19 cellular contexts compared by ENCODE assay signal in the genomic region with DNA sequence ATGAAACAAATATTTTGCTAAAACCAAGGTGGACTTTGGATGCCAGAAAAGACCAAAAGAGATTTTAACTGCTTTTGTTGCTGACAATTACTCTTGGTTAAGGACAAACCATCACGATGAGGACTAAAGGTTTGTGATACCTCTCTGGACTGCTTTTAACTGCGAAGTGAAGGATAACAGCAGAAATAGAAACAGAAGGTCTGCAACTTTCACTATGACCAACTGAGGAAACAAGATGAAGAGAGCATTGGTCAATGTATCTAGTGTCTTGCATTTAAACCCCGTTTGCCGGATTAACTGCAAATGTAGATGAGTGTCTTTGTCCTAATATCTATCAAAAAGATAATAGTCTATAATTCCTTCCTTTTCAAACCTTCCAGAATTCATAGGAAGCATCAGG.
DNase-seq lines count a peak whose midpoint lies in the region; ATAC-seq, FAIRE-seq and TF ChIP-seq lines count a peak whose summit lies in the region.
"Had no signal": no experiment of that assay in that cellular context is flagged by ENCODE, and none has a peak within 500 bp of the region (broad histone marks: within the 10 kb centered on the region; RNA-seq: fewer than 3 reads in every experiment).

No MANE protein-coding gene starts in this region.

- H3K4me2 ChIP-seq in OCI-LY1 (ENCODE audit: low read length) = no peak overlapping the region
- no peak overlapping the region for H3K4me2 ChIP-seq in HepG2 (ENCODE audit: low read depth, low read length)

- H3K27ac ChIP-seq in OCI-LY1 (ENCODE audit: low read depth, low read length, poor library complexity, severe bottlenecking) = no peak overlapping the region
- no peak overlapping the region for H3K27ac ChIP-seq in HepG2 (ENCODE audit: extremely low read length, insufficient read depth, low read length)

- no peak for FAIRE-seq in HepG2 (lab: Jason Lieb, UNC)
- FAIRE-seq: H54, K562 had no signal

- H3K9ac ChIP-seq in OCI-LY1 (ENCODE audit: low read length) = no peak overlapping the region
- H3K9ac ChIP-seq in HepG2 (ENCODE audit: insufficient read depth, low read depth, low read length) = no peak overlapping the region

- H3K36me3 ChIP-seq in OCI-LY1 (ENCODE audit: insufficient read depth, low read length) (no peaks in the 10 kb centered on the region), HepG2 (replicated peaks in 1 of 2; ENCODE audit: control insufficient read depth in 1 of 2, insufficient read depth in 2 of 2, low read length in 2 of 2) (no peaks in the 10 kb centered on the region)

- H3K79me2 ChIP-seq in OCI-LY1 (ENCODE audit: insufficient read depth, low read length) (no peaks in the 10 kb centered on the region), HepG2 (ENCODE audit: insufficient read depth, low read length) (no peaks in the 10 kb centered on the region)

- H3K9me2 ChIP-seq in OCI-LY1 (ENCODE audit: low read depth, low read length) = no peaks in the 10 kb centered on the region

- CTCF ChIA-PET in HepG2 (lab: Yijun Ruan, JAX; ENCODE audit: low intra/inter-chr PET ratio, low total read pairs) = no interaction called here

- H3K4me3 ChIP-seq in OCI-LY1 (ENCODE audit: low read depth, low read length, poor library complexity, severe bottlenecking) (no peak overlapping the region), HepG2 (replicated peaks in 1 of 3; ENCODE audit: insufficient read depth in 1 of 3, low read depth in 2 of 3, low read length in 3 of 3) (no peak overlapping the region)
- H3K4me3 ChIP-seq: K562 had no signal

- TF ChIP-seq CTCF in GM20000 (IDR thresholded peaks at IDR 0.05; ENCODE audit: extremely low read depth, missing control alignments) (no peak), OCI-LY1 (IDR thresholded peaks at IDR 0.05; ENCODE audit: low read length) (no peak), HepG2 (CRISPR knock-in tag; IDR thresholded peaks at IDR 0.05) (no peak)

- POLR2A ChIA-PET in HepG2 (lab: Yijun Ruan, JAX) = no interaction called here

- H4K20me1 ChIP-seq in OCI-LY1 (ENCODE audit: insufficient read depth, low read length) = no peaks in the 10 kb centered on the region
- H4K20me1 ChIP-seq in HepG2 (ENCODE audit: insufficient read depth, low read length) = no peaks in the 10 kb centered on the region

- H2AFZ ChIP-seq in OCI-LY1 (ENCODE audit: low read length) (peak overlapping the region; percentile 26; the same call in 1 of the 2 replicates), HepG2 (ENCODE audit: low read length) (no peak overlapping the region)

- peaks cover 10% of the 10 kb centered on the region for H3K4me1 ChIP-seq in OCI-LY1 (ENCODE audit: insufficient read depth, low read length, severe bottlenecking)
- no peaks in the 10 kb centered on the region for H3K4me1 ChIP-seq in HepG2 (ENCODE audit: insufficient read depth, low read length)
- H3K4me1 ChIP-seq: Caco-2 had no signal

- TF ChIP-seq RAD21 in HepG2 (CRISPR knock-in tag; IDR thresholded peaks at IDR 0.05) = no peak

- H3F3A ChIP-seq in OCI-LY1 (ENCODE audit: insufficient read depth, low read length) = no peaks in the 10 kb centered on the region

- intact Hi-C loops in Right ventricle myocardium superior (cut with DNase I) = no loop called here
- intact Hi-C loops in HepG2 (cut with micrococcal nuclease; ENCODE audit: unreplicated experiment) = no loop called here

- DNase-seq in GM20000 (ENCODE audit: low spot score) = peak; percentile 1
- DNase-seq in Right ventricle myocardium superior = no peak
- no peak for DNase-seq in HepG2 (ENCODE audit: low spot score)
- no peak for DNase-seq in islet precursor cell
- DNase-seq: Caco-2, DMS153, NCI-H1436, NCI-H2029 treated with DMSO at 0.1 percent for 48 hours, NCI-H2227 treated with DMSO at 0.1 percent for 48 hours, NCI-H524 treated with DMSO at 0.1 percent for 48 hours, SHP77 treated with DMSO at 0.1 percent for 48 hours, T-helper 1 cell, T1000 had no signal

- TF ChIP-seq EP300 in HepG2 (IDR thresholded peaks at IDR 0.05; ENCODE audit: low read depth in 2 of 2, low read length in 2 of 2) = no peak
- no peak for TF ChIP-seq EP300 in HepG2 (CRISPR knock-in tag; IDR thresholded peaks at IDR 0.05; ENCODE audit: borderline replicate concordance)

- BruUV-seq in HepG2 (replicated peaks; lab: Mats Ljungman, UMichigan) = no TSS peak

- WGBS in HepG2 (ENCODE audit: low lambda C conversion rate) = 9% methylated on average over 4 of the region's 4 CpGs

- H3K9me3 ChIP-seq in OCI-LY1 (ENCODE audit: low read length) (no peaks in the 10 kb centered on the region), HepG2 (ENCODE audit: low read length) (no peaks in the 10 kb centered on the region)
- H3K9me3 ChIP-seq: Caco-2 had no signal

- TF ChIP-seq POLR2A in HepG2 (IDR thresholded peaks at IDR 0.05; ENCODE audit: insufficient read depth in 1 of 2, low read depth in 2 of 2, low read length in 2 of 2) = no peak

- H3K27me3 ChIP-seq in OCI-LY1 (ENCODE audit: insufficient read depth, low read length) = no peaks in the 10 kb centered on the region
- no peaks in the 10 kb centered on the region for H3K27me3 ChIP-seq in HepG2 (ENCODE audit: control insufficient read depth in 1 of 2, insufficient read depth in 2 of 2, low read length in 2 of 2)

- in situ Hi-C loops in HepG2 (cut with HindIII; ENCODE audit: extremely low pct_ligation_motif_present, low pct_unique_long_range_greater_than_20kb) = no loop called here

- peak; percentile 74 for ATAC-seq in HG02885 (IDR thresholded peaks at IDR 0.05; ENCODE audit: poor library complexity, unreplicated experiment)
- no peak for ATAC-seq in Right ventricle myocardium superior (ENCODE audit: poor library complexity)
- ATAC-seq in GM21528 (IDR thresholded peaks at IDR 0.05; ENCODE audit: low FRiP score, unreplicated experiment) = no peak
- no peak for ATAC-seq in HepG2
- ATAC-seq: K562, SK-N-SH treated with all-trans-retinoic acid at 6 μM for 48 hours had no signal

TF ChIP-seq in HepG2, 621 proteins besides CTCF, POLR2A, EP300 and RAD21:
- TF ChIP-seq ZSCAN29 (CRISPR knock-in tag; conservative IDR thresholded peaks at IDR 0.05) (no peak), GABPB1 (CRISPR knock-in tag; IDR thresholded peaks at IDR 0.05) (no peak), SMYD3 (CRISPR knock-in tag; IDR thresholded peaks at IDR 0.05) (no peak), THYN1 (CRISPR knock-in tag; IDR thresholded peaks at IDR 0.05; ENCODE audit: borderline replicate concordance, low read depth) (no peak), ELF3 (CRISPR knock-in tag; IDR thresholded peaks at IDR 0.05) (no peak)
- TF ChIP-seq, protein P1, sequence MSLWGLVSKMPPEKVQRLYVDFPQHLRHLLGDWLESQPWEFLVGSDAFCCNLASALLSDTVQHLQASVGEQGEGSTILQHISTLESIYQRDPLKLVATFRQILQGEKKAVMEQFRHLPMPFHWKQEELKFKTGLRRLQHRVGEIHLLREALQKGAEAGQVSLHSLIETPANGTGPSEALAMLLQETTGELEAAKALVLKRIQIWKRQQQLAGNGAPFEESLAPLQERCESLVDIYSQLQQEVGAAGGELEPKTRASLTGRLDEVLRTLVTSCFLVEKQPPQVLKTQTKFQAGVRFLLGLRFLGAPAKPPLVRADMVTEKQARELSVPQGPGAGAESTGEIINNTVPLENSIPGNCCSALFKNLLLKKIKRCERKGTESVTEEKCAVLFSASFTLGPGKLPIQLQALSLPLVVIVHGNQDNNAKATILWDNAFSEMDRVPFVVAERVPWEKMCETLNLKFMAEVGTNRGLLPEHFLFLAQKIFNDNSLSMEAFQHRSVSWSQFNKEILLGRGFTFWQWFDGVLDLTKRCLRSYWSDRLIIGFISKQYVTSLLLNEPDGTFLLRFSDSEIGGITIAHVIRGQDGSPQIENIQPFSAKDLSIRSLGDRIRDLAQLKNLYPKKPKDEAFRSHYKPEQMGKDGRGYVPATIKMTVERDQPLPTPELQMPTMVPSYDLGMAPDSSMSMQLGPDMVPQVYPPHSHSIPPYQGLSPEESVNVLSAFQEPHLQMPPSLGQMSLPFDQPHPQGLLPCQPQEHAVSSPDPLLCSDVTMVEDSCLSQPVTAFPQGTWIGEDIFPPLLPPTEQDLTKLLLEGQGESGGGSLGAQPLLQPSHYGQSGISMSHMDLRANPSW (CRISPR knock-in tag; IDR thresholded peaks at IDR 0.05; ENCODE audit: borderline replicate concordance) = no peak
